ENCODE assay signal across 8 cellular contexts in the genomic region with DNA sequence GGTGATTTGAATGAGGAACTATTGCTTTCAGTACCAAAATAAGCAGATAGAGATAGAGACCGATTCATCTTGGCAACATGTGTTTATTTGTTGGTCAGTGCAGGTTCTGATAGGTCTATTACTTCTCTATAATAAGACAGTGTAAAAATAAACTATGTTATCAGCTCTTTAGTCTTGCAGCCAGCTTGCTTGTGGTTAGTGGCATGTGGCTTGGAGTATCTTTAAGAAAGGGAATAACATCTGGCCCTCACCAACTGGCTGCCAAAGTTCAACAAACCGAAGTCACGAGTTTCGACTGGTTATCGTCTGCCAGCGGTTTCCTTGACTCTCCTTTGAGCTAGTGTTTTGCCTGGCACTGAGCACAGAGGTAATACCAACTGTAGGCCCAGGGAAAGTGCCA.
A peak's percentile ranks its signal among the peaks of the same experiment; 100 is the strongest.
DNase-seq lines count a peak whose midpoint lies in the region; ATAC-seq and TF ChIP-seq lines count a peak whose summit lies in the region.

No MANE protein-coding gene starts in this region.

- peaks cover 20% of the 10 kb centered on the region for H3K4me1 ChIP-seq in MM.1S (ENCODE audit: low read length)
- H3K4me1 ChIP-seq in trophoblast cell (ENCODE audit: control insufficient read depth in 1 of 2, insufficient read depth in 2 of 2, low read length in 2 of 2): no peaks in the 10 kb centered on the region

- H3K9me2 ChIP-seq in MM.1S (replicated peaks; ENCODE audit: insufficient read depth, low read length): no peaks in the 10 kb centered on the region

- ATAC-seq in GM21576 (IDR thresholded peaks at IDR 0.05; ENCODE audit: unreplicated experiment) (peak; percentile 65), HG03457 (IDR thresholded peaks at IDR 0.05; ENCODE audit: unreplicated experiment) (no peak)

- H3K27me3 Mint-ChIP-seq in nephron progenitor cell (ENCODE audit: low read depth, poor library complexity): peaks cover 3% of the 10 kb centered on the region

- no peaks in the 10 kb centered on the region for H3K36me3 Mint-ChIP-seq in nephron progenitor cell (ENCODE audit: low read depth)

- no peak overlapping the region for H4K8ac ChIP-seq in trophoblast cell (ENCODE audit: low read depth, low read length)

- no peak overlapping the region for H4K91ac ChIP-seq in trophoblast cell (ENCODE audit: low read depth, low read length)

- H3K9me3 ChIP-seq in MM.1S (replicated peaks; ENCODE audit: insufficient read depth, low read length) (no peaks in the 10 kb centered on the region), trophoblast cell (ENCODE audit: insufficient read depth, low read depth, low read length) (no peaks in the 10 kb centered on the region)

- no peak overlapping the region for H2AK5ac ChIP-seq in trophoblast cell (ENCODE audit: low read length)

- H4K20me1 ChIP-seq in MM.1S (ENCODE audit: insufficient read depth, low read length): no peaks in the 10 kb centered on the region

- WGBS in trophoblast cell (ENCODE audit: extremely low coverage, insufficient coverage, insufficient read length): no CpG with 5 or more reads among the region's 6 CpGs

- no peak overlapping the region for H3K4me3 ChIP-seq in MM.1S (ENCODE audit: low read length)
- H3K4me3 ChIP-seq in fibroblast of villous mesenchyme (ENCODE audit: low read depth, low read length): no peak overlapping the region
- no peak overlapping the region for H3K4me3 ChIP-seq in trophoblast cell (ENCODE audit: low read depth, low read length)

- H3K27me3 ChIP-seq in MM.1S (replicated peaks; ENCODE audit: insufficient read depth, low read length): peaks cover 89% of the 10 kb centered on the region
- H3K27me3 ChIP-seq in trophoblast cell (ENCODE audit: insufficient read depth, low read length): no peaks in the 10 kb centered on the region

- no peak for TF ChIP-seq CTCF in MM.1S (IDR thresholded peaks at IDR 0.05; ENCODE audit: low read length)
- TF ChIP-seq CTCF in fibroblast of villous mesenchyme (IDR thresholded peaks at IDR 0.05; ENCODE audit: insufficient read depth, low read depth, low read length): no peak
- no peak for TF ChIP-seq CTCF in nephron progenitor cell (IDR thresholded peaks at IDR 0.05)

- H3K79me1 ChIP-seq in trophoblast cell (ENCODE audit: low read length): no peaks in the 10 kb centered on the region

- H2BK5ac ChIP-seq in trophoblast cell (ENCODE audit: low read depth, low read length, poor library complexity): no peak overlapping the region

- no peak overlapping the region for H4K12ac ChIP-seq in trophoblast cell (ENCODE audit: low read depth, low read length)

- H3K27ac ChIP-seq in MM.1S (ENCODE audit: low read length): 0 out of 2 replicates have a peak overlapping the region, but pooled peaks have one; percentile 3
- no peak overlapping the region for H3K27ac ChIP-seq in trophoblast cell (ENCODE audit: low read depth, low read length)

- no peak overlapping the region for H3K4ac ChIP-seq in trophoblast cell (ENCODE audit: low read depth, low read length)

- no peak overlapping the region for H3K18ac ChIP-seq in trophoblast cell (ENCODE audit: low read length)

- no peak overlapping the region for H3K4me3 Mint-ChIP-seq in nephron progenitor cell

- no peak overlapping the region for H3K14ac ChIP-seq in trophoblast cell (ENCODE audit: low read length)

- no peak overlapping the region for H3K27ac Mint-ChIP-seq in nephron progenitor cell

- DNase-seq in CD1c-positive myeloid dendritic cell (ENCODE audit: extremely low spot score) (peak; percentile 28), MM.1S (peak; percentile 87), fibroblast of villous mesenchyme (ENCODE audit: low read depth) (peak; percentile 73), trophoblast cell (no peak), DMS79 treated with DMSO at 0.1 percent for 48 hours (lab: John Stamatoyannopoulos, UW) (no peak), nephron progenitor cell (no peak)

- H3K23ac ChIP-seq in trophoblast cell (ENCODE audit: low read length): no peak overlapping the region

- peaks cover 8% of the 10 kb centered on the region for H3K4me1 Mint-ChIP-seq in nephron progenitor cell

- no peak overlapping the region for H2BK120ac ChIP-seq in trophoblast cell (ENCODE audit: insufficient read depth, low read length, poor library complexity)

- H3K9me3 Mint-ChIP-seq in nephron progenitor cell: no peaks in the 10 kb centered on the region

- H2AFZ ChIP-seq in MM.1S (ENCODE audit: low read length) (no peak overlapping the region), trophoblast cell (ENCODE audit: insufficient read depth, low read length, poor library complexity) (no peak overlapping the region)

- H3K79me2 ChIP-seq in MM.1S (ENCODE audit: low read length): no peaks in the 10 kb centered on the region
- H3K79me2 ChIP-seq in trophoblast cell (ENCODE audit: control insufficient read depth, insufficient read depth, low read length, poor library complexity): no peaks in the 10 kb centered on the region

- H3F3A ChIP-seq in MM.1S (ENCODE audit: insufficient read depth, low read length): peaks cover 17% of the 10 kb centered on the region

- H2BK12ac ChIP-seq in trophoblast cell (ENCODE audit: low read length): no peak overlapping the region

- H3K4me2 ChIP-seq in MM.1S (ENCODE audit: low read depth, low read length) (peak overlapping the region; percentile 38; the same call in 1 of the 2 replicates), trophoblast cell (ENCODE audit: low read length) (no peak overlapping the region)

- H3K9ac ChIP-seq in MM.1S (ENCODE audit: low read length): no peak overlapping the region
- no peak overlapping the region for H3K9ac ChIP-seq in trophoblast cell (ENCODE audit: low read length)

- H3K36me3 ChIP-seq in MM.1S (replicated peaks; ENCODE audit: insufficient read depth, low read length) (no peaks in the 10 kb centered on the region), trophoblast cell (ENCODE audit: control insufficient read depth in 1 of 2, insufficient read depth in 2 of 2, low read length in 2 of 2) (no peaks in the 10 kb centered on the region)

Comparison
In these comparisons a context has a peak if more than half of its experiments do, and no peak if none do; other contexts are left out.
1. DNase-seq: peak in CD1c-positive myeloid dendritic cell (single experiment), MM.1S (single experiment) and fibroblast of villous mesenchyme (single experiment); none in trophoblast cell (0 of 2), DMS79 treated with DMSO at 0.1 percent for 48 hours (single experiment) and nephron progenitor cell (single experiment).